ENCODE assay signal across 9 cellular contexts in genomic region chr18:63237911-63238710, GRCh38.
DNase-seq lines count a peak whose midpoint lies in the region; ATAC-seq, FAIRE-seq and TF ChIP-seq lines count a peak whose summit lies in the region.
"Had no signal": no experiment of that assay in that cellular context is flagged by ENCODE, and none has a peak within 500 bp of the region (broad histone marks: within the 10 kb centered on the region; RNA-seq: fewer than 3 reads in every experiment).

No MANE protein-coding gene starts in this region.

- H3K36me3 ChIP-seq in pancreas (no peaks in the 10 kb centered on the region), WERI-Rb-1 (no peaks in the 10 kb centered on the region)

- 28 to 33% methylated on average over 13 of the region's 13 CpGs for WGBS in pancreas, 2 donors

- H3K27me3 ChIP-seq in pancreas (no peaks in the 10 kb centered on the region), WERI-Rb-1 (ENCODE audit: insufficient read depth, low read depth, severe bottlenecking) (no peaks in the 10 kb centered on the region)

- H3K27ac ChIP-seq in pancreas (peak overlapping the region; percentile 25 to 74 (median 59)), WERI-Rb-1 (no peak overlapping the region)

- H3K4me1 ChIP-seq in pancreas = peaks cover 0 to 12% (median 7%) of the 10 kb centered on the region in 3 donors

- H3K4me3 ChIP-seq in pancreas (no peak overlapping the region), WERI-Rb-1 (ENCODE audit: low read depth, low read length) (no peak overlapping the region)

- TF ChIP-seq CTCF in pancreas (IDR thresholded peaks at IDR 0.05) (no peak), WERI-Rb-1 (IDR thresholded peaks at IDR 0.05; ENCODE audit: low read depth, low read length) (no peak)

- peak; percentile 86 for FAIRE-seq in pancreas (lab: Jason Lieb, UNC)
- FAIRE-seq: islet of Langerhans had no signal

- DNase-seq in EH (ENCODE audit: low read depth) (peak; percentile 90), SW 1271 (lab: John Stamatoyannopoulos, UW) (peak; percentile 5 to 29), foreskin melanocyte (peak; percentile 98), pancreas (peak in 3 of 6 donors; percentile 34 to 53 (median 45)), NCI-H1048 (lab: John Stamatoyannopoulos, UW) (no peak), NCI-H2227 (lab: John Stamatoyannopoulos, UW; ENCODE audit: unreplicated experiment) (no peak), WERI-Rb-1 (no peak)

- H3K9me3 ChIP-seq in pancreas (no peaks in the 10 kb centered on the region), WERI-Rb-1 (ENCODE audit: severe bottlenecking) (no peaks in the 10 kb centered on the region)

- intact Hi-C loops in pancreas (cut with DNase I) = no loop called here

- ATAC-seq in pancreas (peak; percentile 74 to 86 (median 80)), HG03565 (IDR thresholded peaks at IDR 0.05; ENCODE audit: unreplicated experiment) (no peak)

Comparison
In these comparisons a context has a peak if more than half of its experiments do, and no peak if none do; other contexts are left out.
1. DNase-seq: peak in EH (single experiment), SW 1271 (2 of 2) and foreskin melanocyte (single experiment); none in NCI-H1048 (single experiment), NCI-H2227 (single experiment) and WERI-Rb-1 (single experiment).